ENCODE assay signal across 21 cellular contexts in genomic region chr12:130154276-130154675, GRCh38. TPM values are rescaled to one million over a fixed set of nuclear protein-coding genes. Genes with fewer than 3 reads are reported as not detected.
"Had no signal": no experiment of that assay in that cellular context is flagged by ENCODE, and none has a peak within 500 bp of the region (broad histone marks: within the 10 kb centered on the region; RNA-seq: fewer than 3 reads in every experiment).

No MANE protein-coding gene starts in this region.

- H3K9me3 ChIP-seq: SK-N-SH had no signal

- H3K27ac ChIP-seq: RWPE1 had no signal

- DNase-seq: KBM-7, MV-4-11, NCI-H1048, NCI-H1105, NCI-H1417 treated with DMSO at 0.1 percent for 48 hours, NCI-H146, NCI-H1694 treated with DMSO at 0.1 percent for 48 hours, NCI-H1930, NCI-H2081, NCI-H2107, NCI-H2227 treated with DMSO at 0.1 percent for 48 hours, NCI-H69, NCI-H774, SHP77, SK-N-SH had no signal

- H3K4me2 ChIP-seq: SK-N-SH had no signal

- H3K9ac ChIP-seq: SK-N-SH had no signal

RNA-seq across cellular contexts. Expression of gene FZD10, which starts 8.0 kb away (rescaled TPM):
- total RNA-seq: HT-29, LHCN-M2, MCF 10A, NCI-H460, SK-MEL-5 had no signal
- polyA plus RNA-seq: SK-N-SH had no signal
